In genomic region chr7:77989981-77990566, GRCh38 we compare ENCODE assay signal across 1 cellular context.
TF ChIP-seq lines count a peak whose summit lies in the region.

No MANE protein-coding gene starts in this region.

TF ChIP-seq in K562, 482 proteins besides CTCF, POLR2A, EP300 and RAD21 (continued from another document and continues in another):
- TF ChIP-seq, protein P1, sequence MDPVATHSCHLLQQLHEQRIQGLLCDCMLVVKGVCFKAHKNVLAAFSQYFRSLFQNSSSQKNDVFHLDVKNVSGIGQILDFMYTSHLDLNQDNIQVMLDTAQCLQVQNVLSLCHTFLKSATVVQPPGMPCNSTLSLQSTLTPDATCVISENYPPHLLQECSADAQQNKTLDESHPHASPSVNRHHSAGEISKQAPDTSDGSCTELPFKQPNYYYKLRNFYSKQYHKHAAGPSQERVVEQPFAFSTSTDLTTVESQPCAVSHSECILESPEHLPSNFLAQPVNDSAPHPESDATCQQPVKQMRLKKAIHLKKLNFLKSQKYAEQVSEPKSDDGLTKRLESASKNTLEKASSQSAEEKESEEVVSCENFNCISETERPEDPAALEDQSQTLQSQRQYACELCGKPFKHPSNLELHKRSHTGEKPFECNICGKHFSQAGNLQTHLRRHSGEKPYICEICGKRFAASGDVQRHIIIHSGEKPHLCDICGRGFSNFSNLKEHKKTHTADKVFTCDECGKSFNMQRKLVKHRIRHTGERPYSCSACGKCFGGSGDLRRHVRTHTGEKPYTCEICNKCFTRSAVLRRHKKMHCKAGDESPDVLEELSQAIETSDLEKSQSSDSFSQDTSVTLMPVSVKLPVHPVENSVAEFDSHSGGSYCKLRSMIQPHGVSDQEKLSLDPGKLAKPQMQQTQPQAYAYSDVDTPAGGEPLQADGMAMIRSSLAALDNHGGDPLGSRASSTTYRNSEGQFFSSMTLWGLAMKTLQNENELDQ (CRISPR knock-in tag; IDR thresholded peaks at IDR 0.05; ENCODE audit: borderline replicate concordance): no peak
- TF ChIP-seq RHOXF2B (CRISPR knock-in tag; conservative IDR thresholded peaks at IDR 0.05) (no peak), MTA2 (IDR thresholded peaks at IDR 0.05; ENCODE audit: low read depth) (0 out of 2 replicates have a peak, but pooled peaks have one; percentile 20), FOXP4 (CRISPR knock-in tag; IDR thresholded peaks at IDR 0.05; ENCODE audit: borderline replicate concordance) (0 out of 2 replicates have a peak, but pooled peaks have one; percentile 32), GATAD2B (IDR thresholded peaks at IDR 0.05; ENCODE audit: borderline replicate concordance) (no peak; the same call in 1 of the 2 replicates), ZNF347 (CRISPR knock-in tag; IDR thresholded peaks at IDR 0.05; ENCODE audit: low read depth) (no peak), TRIM25 (IDR thresholded peaks at IDR 0.05; ENCODE audit: borderline replicate concordance) (no peak), NCOA2 (IDR thresholded peaks at IDR 0.05; ENCODE audit: partially characterized antibody in 2 of 2) (peak in 1 of 2 experiments; percentile 26), BRD4 (IDR thresholded peaks at IDR 0.05) (no peak), COPS2 (conservative IDR thresholded peaks at IDR 0.05) (no peak), NUFIP1 (IDR thresholded peaks at IDR 0.05; ENCODE audit: partially characterized antibody) (no peak), OTX1 (CRISPR knock-in tag; IDR thresholded peaks at IDR 0.05) (no peak), RBM34 (IDR thresholded peaks at IDR 0.05; ENCODE audit: borderline replicate concordance, insufficient read depth, low read length) (no peak), PURB (CRISPR knock-in tag; IDR thresholded peaks at IDR 0.05; ENCODE audit: low read depth) (no peak), HOXB6 (CRISPR knock-in tag; IDR thresholded peaks at IDR 0.05; ENCODE audit: borderline replicate concordance) (no peak), ERF (CRISPR knock-in tag; IDR thresholded peaks at IDR 0.05) (no peak), ATF7 (IDR thresholded peaks at IDR 0.05) (peak; percentile 36; the same call in 1 of the 2 replicates), TAF1 (IDR thresholded peaks at IDR 0.05; ENCODE audit: control insufficient read depth, extremely low read depth, insufficient read depth, low read length, severe bottlenecking) (no peak), HNRNPL (IDR thresholded peaks at IDR 0.05; ENCODE audit: low read depth, low read length) (no peak), U2AF2 (optimal IDR thresholded peaks at IDR 0.05; ENCODE audit: low read depth, low read length) (no peak), TAF7 (tag; IDR thresholded peaks at IDR 0.05) (peak; percentile 60), ZFX (CRISPR knock-in tag; IDR thresholded peaks at IDR 0.05) (peak; percentile 74), NRF1 (conservative IDR thresholded peaks at IDR 0.05 in 1 of 2, IDR thresholded peaks at IDR 0.05 in 1 of 2) (0 out of 4 replicates have a peak, but pooled peaks of 1 of the 2 experiments have one; percentile 38), ZNF445 (CRISPR knock-in tag; IDR thresholded peaks at IDR 0.05; ENCODE audit: low read depth) (no peak)
- TF ChIP-seq, protein P2, sequence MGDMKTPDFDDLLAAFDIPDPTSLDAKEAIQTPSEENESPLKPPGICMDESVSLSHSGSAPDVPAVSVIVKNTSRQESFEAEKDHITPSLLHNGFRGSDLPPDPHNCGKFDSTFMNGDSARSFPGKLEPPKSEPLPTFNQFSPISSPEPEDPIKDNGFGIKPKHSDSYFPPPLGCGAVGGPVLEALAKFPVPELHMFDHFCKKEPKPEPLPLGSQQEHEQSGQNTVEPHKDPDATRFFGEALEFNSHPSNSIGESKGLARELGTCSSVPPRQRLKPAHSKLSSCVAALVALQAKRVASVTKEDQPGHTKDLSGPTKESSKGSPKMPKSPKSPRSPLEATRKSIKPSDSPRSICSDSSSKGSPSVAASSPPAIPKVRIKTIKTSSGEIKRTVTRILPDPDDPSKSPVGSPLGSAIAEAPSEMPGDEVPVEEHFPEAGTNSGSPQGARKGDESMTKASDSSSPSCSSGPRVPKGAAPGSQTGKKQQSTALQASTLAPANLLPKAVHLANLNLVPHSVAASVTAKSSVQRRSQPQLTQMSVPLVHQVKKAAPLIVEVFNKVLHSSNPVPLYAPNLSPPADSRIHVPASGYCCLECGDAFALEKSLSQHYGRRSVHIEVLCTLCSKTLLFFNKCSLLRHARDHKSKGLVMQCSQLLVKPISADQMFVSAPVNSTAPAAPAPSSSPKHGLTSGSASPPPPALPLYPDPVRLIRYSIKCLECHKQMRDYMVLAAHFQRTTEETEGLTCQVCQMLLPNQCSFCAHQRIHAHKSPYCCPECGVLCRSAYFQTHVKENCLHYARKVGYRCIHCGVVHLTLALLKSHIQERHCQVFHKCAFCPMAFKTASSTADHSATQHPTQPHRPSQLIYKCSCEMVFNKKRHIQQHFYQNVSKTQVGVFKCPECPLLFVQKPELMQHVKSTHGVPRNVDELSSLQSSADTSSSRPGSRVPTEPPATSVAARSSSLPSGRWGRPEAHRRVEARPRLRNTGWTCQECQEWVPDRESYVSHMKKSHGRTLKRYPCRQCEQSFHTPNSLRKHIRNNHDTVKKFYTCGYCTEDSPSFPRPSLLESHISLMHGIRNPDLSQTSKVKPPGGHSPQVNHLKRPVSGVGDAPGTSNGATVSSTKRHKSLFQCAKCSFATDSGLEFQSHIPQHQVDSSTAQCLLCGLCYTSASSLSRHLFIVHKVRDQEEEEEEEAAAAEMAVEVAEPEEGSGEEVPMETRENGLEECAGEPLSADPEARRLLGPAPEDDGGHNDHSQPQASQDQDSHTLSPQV (IDR thresholded peaks at IDR 0.05): peak; percentile 94
- TF ChIP-seq, protein P3, sequence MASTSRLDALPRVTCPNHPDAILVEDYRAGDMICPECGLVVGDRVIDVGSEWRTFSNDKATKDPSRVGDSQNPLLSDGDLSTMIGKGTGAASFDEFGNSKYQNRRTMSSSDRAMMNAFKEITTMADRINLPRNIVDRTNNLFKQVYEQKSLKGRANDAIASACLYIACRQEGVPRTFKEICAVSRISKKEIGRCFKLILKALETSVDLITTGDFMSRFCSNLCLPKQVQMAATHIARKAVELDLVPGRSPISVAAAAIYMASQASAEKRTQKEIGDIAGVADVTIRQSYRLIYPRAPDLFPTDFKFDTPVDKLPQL (IDR thresholded peaks at IDR 0.05; ENCODE audit: extremely low read depth, insufficient read length): no peak
- TF ChIP-seq, protein P4, sequence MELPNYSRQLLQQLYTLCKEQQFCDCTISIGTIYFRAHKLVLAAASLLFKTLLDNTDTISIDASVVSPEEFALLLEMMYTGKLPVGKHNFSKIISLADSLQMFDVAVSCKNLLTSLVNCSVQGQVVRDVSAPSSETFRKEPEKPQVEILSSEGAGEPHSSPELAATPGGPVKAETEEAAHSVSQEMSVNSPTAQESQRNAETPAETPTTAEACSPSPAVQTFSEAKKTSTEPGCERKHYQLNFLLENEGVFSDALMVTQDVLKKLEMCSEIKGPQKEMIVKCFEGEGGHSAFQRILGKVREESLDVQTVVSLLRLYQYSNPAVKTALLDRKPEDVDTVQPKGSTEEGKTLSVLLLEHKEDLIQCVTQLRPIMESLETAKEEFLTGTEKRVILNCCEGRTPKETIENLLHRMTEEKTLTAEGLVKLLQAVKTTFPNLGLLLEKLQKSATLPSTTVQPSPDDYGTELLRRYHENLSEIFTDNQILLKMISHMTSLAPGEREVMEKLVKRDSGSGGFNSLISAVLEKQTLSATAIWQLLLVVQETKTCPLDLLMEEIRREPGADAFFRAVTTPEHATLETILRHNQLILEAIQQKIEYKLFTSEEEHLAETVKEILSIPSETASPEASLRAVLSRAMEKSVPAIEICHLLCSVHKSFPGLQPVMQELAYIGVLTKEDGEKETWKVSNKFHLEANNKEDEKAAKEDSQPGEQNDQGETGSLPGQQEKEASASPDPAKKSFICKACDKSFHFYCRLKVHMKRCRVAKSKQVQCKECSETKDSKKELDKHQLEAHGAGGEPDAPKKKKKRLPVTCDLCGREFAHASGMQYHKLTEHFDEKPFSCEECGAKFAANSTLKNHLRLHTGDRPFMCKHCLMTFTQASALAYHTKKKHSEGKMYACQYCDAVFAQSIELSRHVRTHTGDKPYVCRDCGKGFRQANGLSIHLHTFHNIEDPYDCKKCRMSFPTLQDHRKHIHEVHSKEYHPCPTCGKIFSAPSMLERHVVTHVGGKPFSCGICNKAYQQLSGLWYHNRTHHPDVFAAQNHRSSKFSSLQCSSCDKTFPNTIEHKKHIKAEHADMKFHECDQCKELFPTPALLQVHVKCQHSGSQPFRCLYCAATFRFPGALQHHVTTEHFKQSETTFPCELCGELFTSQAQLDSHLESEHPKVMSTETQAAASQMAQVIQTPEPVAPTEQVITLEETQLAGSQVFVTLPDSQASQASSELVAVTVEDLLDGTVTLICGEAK (IDR thresholded peaks at IDR 0.05): no peak
- TF ChIP-seq, protein P4 (CRISPR knock-in tag; IDR thresholded peaks at IDR 0.05): no peak
- TF ChIP-seq, protein P5, sequence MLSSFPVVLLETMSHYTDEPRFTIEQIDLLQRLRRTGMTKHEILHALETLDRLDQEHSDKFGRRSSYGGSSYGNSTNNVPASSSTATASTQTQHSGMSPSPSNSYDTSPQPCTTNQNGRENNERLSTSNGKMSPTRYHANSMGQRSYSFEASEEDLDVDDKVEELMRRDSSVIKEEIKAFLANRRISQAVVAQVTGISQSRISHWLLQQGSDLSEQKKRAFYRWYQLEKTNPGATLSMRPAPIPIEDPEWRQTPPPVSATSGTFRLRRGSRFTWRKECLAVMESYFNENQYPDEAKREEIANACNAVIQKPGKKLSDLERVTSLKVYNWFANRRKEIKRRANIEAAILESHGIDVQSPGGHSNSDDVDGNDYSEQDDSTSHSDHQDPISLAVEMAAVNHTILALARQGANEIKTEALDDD (IDR thresholded peaks at IDR 0.05): 0 out of 2 replicates have a peak, but pooled peaks have one; percentile 42
- TF ChIP-seq, protein P6, sequence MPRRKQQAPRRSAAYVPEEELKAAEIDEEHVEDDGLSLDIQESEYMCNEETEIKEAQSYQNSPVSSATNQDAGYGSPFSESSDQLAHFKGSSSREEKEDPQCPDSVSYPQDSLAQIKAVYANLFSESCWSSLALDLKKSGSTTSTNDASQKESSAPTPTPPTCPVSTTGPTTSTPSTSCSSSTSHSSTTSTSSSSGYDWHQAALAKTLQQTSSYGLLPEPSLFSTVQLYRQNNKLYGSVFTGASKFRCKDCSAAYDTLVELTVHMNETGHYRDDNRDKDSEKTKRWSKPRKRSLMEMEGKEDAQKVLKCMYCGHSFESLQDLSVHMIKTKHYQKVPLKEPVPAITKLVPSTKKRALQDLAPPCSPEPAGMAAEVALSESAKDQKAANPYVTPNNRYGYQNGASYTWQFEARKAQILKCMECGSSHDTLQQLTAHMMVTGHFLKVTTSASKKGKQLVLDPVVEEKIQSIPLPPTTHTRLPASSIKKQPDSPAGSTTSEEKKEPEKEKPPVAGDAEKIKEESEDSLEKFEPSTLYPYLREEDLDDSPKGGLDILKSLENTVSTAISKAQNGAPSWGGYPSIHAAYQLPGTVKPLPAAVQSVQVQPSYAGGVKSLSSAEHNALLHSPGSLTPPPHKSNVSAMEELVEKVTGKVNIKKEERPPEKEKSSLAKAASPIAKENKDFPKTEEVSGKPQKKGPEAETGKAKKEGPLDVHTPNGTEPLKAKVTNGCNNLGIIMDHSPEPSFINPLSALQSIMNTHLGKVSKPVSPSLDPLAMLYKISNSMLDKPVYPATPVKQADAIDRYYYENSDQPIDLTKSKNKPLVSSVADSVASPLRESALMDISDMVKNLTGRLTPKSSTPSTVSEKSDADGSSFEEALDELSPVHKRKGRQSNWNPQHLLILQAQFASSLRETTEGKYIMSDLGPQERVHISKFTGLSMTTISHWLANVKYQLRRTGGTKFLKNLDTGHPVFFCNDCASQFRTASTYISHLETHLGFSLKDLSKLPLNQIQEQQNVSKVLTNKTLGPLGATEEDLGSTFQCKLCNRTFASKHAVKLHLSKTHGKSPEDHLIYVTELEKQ (CRISPR knock-in tag; IDR thresholded peaks at IDR 0.05): no peak
